In the genomic region with DNA sequence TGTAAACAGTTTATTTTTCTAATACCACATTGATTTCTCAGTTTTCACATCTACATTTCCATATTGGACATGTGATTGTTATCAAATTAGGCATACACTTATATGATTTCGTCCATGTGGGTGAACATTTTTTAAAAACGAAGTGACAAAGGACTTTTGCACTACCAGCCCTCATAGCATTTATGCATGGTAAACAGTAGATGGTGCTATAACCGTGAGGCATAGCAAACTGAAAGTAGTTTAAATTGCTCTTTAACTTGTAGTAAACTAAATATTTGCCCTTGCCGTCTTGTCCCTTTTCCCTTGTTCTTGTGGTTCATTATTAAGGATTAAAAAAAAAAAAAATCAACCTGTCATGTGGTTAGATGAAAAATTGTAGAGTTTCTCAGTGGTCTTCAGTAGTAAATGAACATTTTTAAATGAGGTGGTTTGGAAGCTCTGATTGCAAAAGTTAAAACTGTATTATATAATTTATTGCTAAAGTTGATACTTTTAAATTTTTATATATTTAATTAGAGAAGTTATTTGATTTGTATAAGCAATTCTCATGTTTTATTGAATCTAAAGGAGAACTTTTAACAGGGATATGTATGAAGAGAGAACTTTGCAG, we compare ENCODE assay signal across 8 cellular contexts.
A peak's percentile ranks its signal among the peaks of the same experiment; 100 is the strongest.
DNase-seq lines count a peak whose midpoint lies in the region; ATAC-seq and TF ChIP-seq lines count a peak whose summit lies in the region.

No MANE protein-coding gene starts in this region.

- no peak overlapping the region for H3K27ac ChIP-seq in DOHH2 (ENCODE audit: low read depth, low read length)

- no peak overlapping the region for H3K4me3 ChIP-seq in DOHH2 (ENCODE audit: low read length)

- H3K36me3 ChIP-seq in DOHH2 (ENCODE audit: control insufficient read depth, low read length): no peaks in the 10 kb centered on the region; the same call in 1 of the 2 replicates

- H3K9me3 ChIP-seq in DOHH2 (ENCODE audit: control insufficient read depth, insufficient read depth, low read length): no peaks in the 10 kb centered on the region

- H3F3A ChIP-seq in DOHH2 (ENCODE audit: control insufficient read depth, insufficient read depth): no peaks in the 10 kb centered on the region

- H3K9me2 ChIP-seq in DOHH2 (replicated peaks; ENCODE audit: control insufficient read depth, low read length): no peaks in the 10 kb centered on the region

- peaks cover 4% of the 10 kb centered on the region for H3K36me3 Mint-ChIP-seq in stimulated activated naive CD8-positive, alpha-beta T cell treated with anti-CD3 and anti-CD28 coated beads, Interleukin-15, Interleukin-2, amounts not matched to agents 100 ng/mL and 50 ng/mL, for 24 hours (ENCODE audit: low read depth)

- H3K4me2 ChIP-seq in DOHH2 (ENCODE audit: low read length): no peak overlapping the region

- 0 out of 2 replicates have a peak, but pooled peaks cover 4% of the 10 kb centered on the region for H3K4me1 ChIP-seq in DOHH2 (ENCODE audit: control insufficient read depth, low read length)

- ATAC-seq in GM19395 (IDR thresholded peaks at IDR 0.05; ENCODE audit: unreplicated experiment) (peak; percentile 94), HG03354 (IDR thresholded peaks at IDR 0.05; ENCODE audit: poor library complexity, severe bottlenecking, unreplicated experiment) (peak; percentile 93)

- H3K9me3 Mint-ChIP-seq in stimulated activated naive CD8-positive, alpha-beta T cell treated with anti-CD3 and anti-CD28 coated beads, Interleukin-15, Interleukin-2, amounts not matched to agents 100 ng/mL and 50 ng/mL, for 24 hours: no peaks in the 10 kb centered on the region

- H3K4me1 Mint-ChIP-seq in stimulated activated naive CD8-positive, alpha-beta T cell treated with anti-CD3 and anti-CD28 coated beads, Interleukin-15, Interleukin-2, amounts not matched to agents 100 ng/mL and 50 ng/mL, for 24 hours (ENCODE audit: low read depth): peaks cover 11% of the 10 kb centered on the region

- no peaks in the 10 kb centered on the region for H3K27me3 Mint-ChIP-seq in stimulated activated naive CD8-positive, alpha-beta T cell treated with anti-CD3 and anti-CD28 coated beads, Interleukin-15, Interleukin-2, amounts not matched to agents 100 ng/mL and 50 ng/mL, for 24 hours

- H3K27ac Mint-ChIP-seq in stimulated activated naive CD8-positive, alpha-beta T cell treated with anti-CD3 and anti-CD28 coated beads, Interleukin-15, Interleukin-2, amounts not matched to agents 100 ng/mL and 50 ng/mL, for 24 hours: no peak overlapping the region

- TF ChIP-seq CTCF in DOHH2 (IDR thresholded peaks at IDR 0.05; ENCODE audit: low read depth, low read length, poor library complexity, severe bottlenecking): peak; percentile 74

- no peaks in the 10 kb centered on the region for H3K27me3 ChIP-seq in DOHH2 (ENCODE audit: control insufficient read depth, low read length)

- DNase-seq in NCI-H774 (lab: John Stamatoyannopoulos, UW) (peak; percentile 36), brain pericyte (ENCODE audit: low read depth, low spot score) (peak; percentile 15), inferior parietal cortex (ENCODE audit: extremely low spot score) (peak; percentile 76), UCSD-AML1 (lab: John Stamatoyannopoulos, UW; ENCODE audit: unreplicated experiment) (no peak)

- peak overlapping the region; percentile 48 for H3K4me3 Mint-ChIP-seq in stimulated activated naive CD8-positive, alpha-beta T cell treated with anti-CD3 and anti-CD28 coated beads, Interleukin-15, Interleukin-2, amounts not matched to agents 100 ng/mL and 50 ng/mL, for 24 hours

- no peaks in the 10 kb centered on the region for H3K79me2 ChIP-seq in DOHH2 (ENCODE audit: control insufficient read depth, low read length)

- no peaks in the 10 kb centered on the region for H4K20me1 ChIP-seq in DOHH2 (ENCODE audit: control insufficient read depth, insufficient read depth, low read depth, low read length)
